9 cellular contexts compared by ENCODE assay signal in genomic region chr16:5490499-5490898, GRCh38.
DNase-seq lines count a peak whose midpoint lies in the region; ATAC-seq, FAIRE-seq and TF ChIP-seq lines count a peak whose summit lies in the region.
"Had no signal": no experiment of that assay in that cellular context is flagged by ENCODE, and none has a peak within 500 bp of the region (broad histone marks: within the 10 kb centered on the region; RNA-seq: fewer than 3 reads in every experiment).

No MANE protein-coding gene starts in this region.

- H3K4me1 Mint-ChIP-seq in chondrocyte (ENCODE audit: low read depth) = no peaks in the 10 kb centered on the region

- no peak overlapping the region for H3K9ac ChIP-seq in parathyroid adenoma

- FAIRE-seq in GM19239 (lab: Jason Lieb, UNC) = no peak

- DNase-seq in left cardiac atrium = peak; percentile 27
- no peak for DNase-seq in right atrium auricular region (ENCODE audit: low spot score)
- peak; percentile 79 for DNase-seq in NCI-H2227 (lab: John Stamatoyannopoulos, UW; ENCODE audit: unreplicated experiment)
- DNase-seq in chondrocyte (ENCODE audit: low spot score) = no peak
- no peak for DNase-seq in GM19239 (ENCODE audit: insufficient read length, low spot score)

- no peaks in the 10 kb centered on the region for H3K36me3 ChIP-seq in right atrium auricular region
- no peaks in the 10 kb centered on the region for H3K36me3 ChIP-seq in parathyroid adenoma (ENCODE audit: control insufficient read depth, insufficient read depth, low read length)
- H3K36me3 ChIP-seq: HAP-1 had no signal

- intact Hi-C loops in left cardiac atrium (cut with DNase I) = no loop called here

- no peaks in the 10 kb centered on the region for H3K27me3 Mint-ChIP-seq in chondrocyte (ENCODE audit: low read depth)

- TF ChIP-seq CTCF in right atrium auricular region (IDR thresholded peaks at IDR 0.05) (peak in 1 of 2 donors; percentile 63), chondrocyte (IDR thresholded peaks at IDR 0.05) (peak; percentile 52), parathyroid adenoma (IDR thresholded peaks at IDR 0.05) (peak; percentile 26)

- H3K27ac Mint-ChIP-seq in chondrocyte (ENCODE audit: unreplicated experiment) = no peak overlapping the region

- H3K4me2 ChIP-seq in parathyroid adenoma (ENCODE audit: low read length) = no peak overlapping the region

- H3K27me3 ChIP-seq in right atrium auricular region = no peaks in the 10 kb centered on the region
- H3K27me3 ChIP-seq in parathyroid adenoma (ENCODE audit: control insufficient read depth, insufficient read depth, low read length) = no peaks in the 10 kb centered on the region

- H3K79me2 ChIP-seq in parathyroid adenoma = no peaks in the 10 kb centered on the region

- no peaks in the 10 kb centered on the region for H3K4me1 ChIP-seq in right atrium auricular region
- no peaks in the 10 kb centered on the region for H3K4me1 ChIP-seq in parathyroid adenoma
- H3K4me1 ChIP-seq: HAP-1 had no signal

- peaks cover 7% of the 10 kb centered on the region for H3K9me3 Mint-ChIP-seq in chondrocyte (ENCODE audit: low read depth)

- H2AFZ ChIP-seq in parathyroid adenoma = no peak overlapping the region

- H3K4me3 Mint-ChIP-seq in chondrocyte (ENCODE audit: unreplicated experiment) = no peak overlapping the region

- H3K27ac ChIP-seq in right atrium auricular region (no peak overlapping the region), parathyroid adenoma (no peak overlapping the region)

- H3K9me3 ChIP-seq in right atrium auricular region (no peaks in the 10 kb centered on the region), parathyroid adenoma (ENCODE audit: control insufficient read depth, low read length) (no peaks in the 10 kb centered on the region)
- H3K9me3 ChIP-seq: HAP-1 had no signal

- H3K4me3 ChIP-seq in right atrium auricular region = no peak overlapping the region
- H3K4me3 ChIP-seq in parathyroid adenoma (ENCODE audit: low read depth, low read length) = no peak overlapping the region
- H3K4me3 ChIP-seq: HAP-1 had no signal

- H3K36me3 Mint-ChIP-seq in chondrocyte (ENCODE audit: low read depth) = no peaks in the 10 kb centered on the region

- ATAC-seq in left cardiac atrium (peak in 1 of 2 donors; percentile 68), GM18868 (IDR thresholded peaks at IDR 0.05; ENCODE audit: unreplicated experiment) (no peak), GM18502 (IDR thresholded peaks at IDR 0.05; ENCODE audit: poor library complexity, unreplicated experiment) (no peak)

Comparison
In these comparisons a context has a peak if more than half of its experiments do, and no peak if none do; other contexts are left out.
1. DNase-seq: peak in left cardiac atrium (single experiment) and NCI-H2227 (single experiment); none in right atrium auricular region (single experiment), chondrocyte (single experiment) and GM19239 (single experiment).